4 cellular contexts compared by ENCODE assay signal in genomic region chr4:22539251-22539650, GRCh38.
"Had no signal": no experiment of that assay in that cellular context is flagged by ENCODE, and none has a peak within 500 bp of the region (broad histone marks: within the 10 kb centered on the region; RNA-seq: fewer than 3 reads in every experiment).

No MANE protein-coding gene starts in this region.

- DNase-seq: IMR-90, KBM-7 had no signal

- ATAC-seq: HepG2, K562 had no signal
